22 cellular contexts compared by ENCODE assay signal in the genomic region with DNA sequence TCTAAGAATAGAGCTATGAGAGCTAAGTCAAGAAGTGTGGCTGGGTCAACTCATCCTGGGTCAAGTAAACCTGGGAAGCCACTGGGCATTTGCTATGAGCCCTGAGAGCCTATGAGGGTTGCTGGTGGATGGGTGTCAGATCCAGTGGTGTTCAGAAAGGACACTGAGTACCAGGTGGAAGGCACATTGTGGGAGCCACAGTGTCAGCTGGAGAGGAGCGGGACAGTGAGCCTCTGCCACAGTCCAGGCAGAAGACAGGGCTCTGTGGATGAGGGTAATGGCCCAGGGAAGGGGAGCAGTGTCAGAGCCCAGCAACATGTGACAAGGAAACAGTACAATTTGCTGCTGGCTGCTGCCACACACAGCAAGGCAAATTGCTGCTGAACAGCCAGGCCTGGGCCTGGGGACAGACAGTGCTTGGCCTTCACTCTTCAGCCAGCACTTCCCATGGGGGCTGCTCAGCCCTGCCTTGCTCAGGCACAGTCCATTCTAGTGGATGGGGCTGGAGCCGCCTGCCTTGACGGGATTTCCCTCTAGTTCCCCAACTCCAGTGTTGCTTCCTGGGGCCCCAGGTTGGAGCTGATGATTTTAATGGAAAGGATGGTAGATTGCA.
"Had no signal": no experiment of that assay in that cellular context is flagged by ENCODE, and none has a peak within 500 bp of the region (broad histone marks: within the 10 kb centered on the region; RNA-seq: fewer than 3 reads in every experiment).

No MANE protein-coding gene starts in this region.

- H3K27me3 ChIP-seq: ascending aorta, brain microvascular endothelial cell, foreskin keratinocyte, ovary, testis, vagina had no signal

- H3K36me3 ChIP-seq: ascending aorta, brain microvascular endothelial cell, ovary, prostate gland, vagina had no signal

- H3K27ac ChIP-seq: ascending aorta, brain microvascular endothelial cell, ovary, prostate gland, testis, vagina had no signal

- DNase-seq: activated CD4-positive, alpha-beta T cell treated with anti-CD3 and anti-CD28 coated beads for 1 hour; activated CD4-positive, alpha-beta T cell treated with anti-CD3 and anti-CD28 coated beads, Interleukin-2, amount 50 U/mL, for 1 hour; activated CD8-positive, alpha-beta memory T cell treated with anti-CD3 and anti-CD28 coated beads, Interleukin-2, amount 50 U/mL, for 4 hours; activated CD8-positive, alpha-beta T cell treated with anti-CD3 and anti-CD28 coated beads, Interleukin-2, amount 10 ng/mL, durations not matched to agents 7 days and 5 days; activated T-cell treated with anti-CD3 and anti-CD28 coated beads, Interleukin-2, amount 50 U/mL, for 24 hours; brain microvascular endothelial cell; central memory CD4-positive, alpha-beta T cell; dermis blood vessel endothelial cell; effector CD8-positive, alpha-beta T cell; hippocampal formation; mucosa of descending colon; ovary; right cardiac atrium; T-cell; testis; trophoblast cell had no signal

- H3K4me1 ChIP-seq: prostate gland, testis, vagina had no signal

- H3K4me3 ChIP-seq: ascending aorta, mucosa of descending colon, ovary, prostate gland, testis, vagina had no signal

- ATAC-seq: activated CD8-positive, alpha-beta T cell treated with anti-CD3 and anti-CD28 coated beads, Interleukin-2, amount 10 ng/mL, durations not matched to agents 7 days and 5 days; activated naive CD4-positive, alpha-beta T cell treated with anti-CD3 and anti-CD28 coated beads, Interleukin-2, amount 50 U/mL, for 72 hours; activated T-helper 17 cell treated with anti-CD3 and anti-CD28 coated beads, Interleukin-2, amount 50 U/mL, for 72 hours; mucosa of descending colon; right cardiac atrium; T-cell had no signal

- H3K9me3 ChIP-seq: ascending aorta, mucosa of descending colon, ovary, prostate gland, testis, vagina had no signal
